Comparison of ENCODE assay signal across 21 cellular contexts in genomic region chr9:100019541-100019940, GRCh38.
DNase-seq lines count a peak whose midpoint lies in the region; ATAC-seq, FAIRE-seq and TF ChIP-seq lines count a peak whose summit lies in the region.
"Had no signal": no experiment of that assay in that cellular context is flagged by ENCODE, and none has a peak within 500 bp of the region (broad histone marks: within the 10 kb centered on the region; RNA-seq: fewer than 3 reads in every experiment).

No MANE protein-coding gene starts in this region.

- no peak overlapping the region for H2AFZ ChIP-seq in K562 (ENCODE audit: low read depth, low read length)
- H2AFZ ChIP-seq: GM23338 had no signal

- H3K27ac Mint-ChIP-seq in activated T-cell treated with anti-CD3 and anti-CD28 coated beads, Interleukin-2, amount 50 U/mL, for 72 hours: peak overlapping the region; percentile 83
- peak overlapping the region in 2 of 3 donors; percentile 18 to 39 for H3K27ac Mint-ChIP-seq in CD4-positive, CD25-positive, alpha-beta regulatory T cell
- peak overlapping the region; percentile 24 for H3K27ac Mint-ChIP-seq in nephron progenitor cell
- H3K27ac Mint-ChIP-seq: B cell, GM23338 had no signal

- H3K79me2 ChIP-seq in K562 (ENCODE audit: control insufficient read depth, insufficient read depth, low read length): no peaks in the 10 kb centered on the region

- no peak overlapping the region for H3K9ac ChIP-seq in K562 (ENCODE audit: insufficient read depth in 1 of 2, low read depth in 2 of 2, low read length in 2 of 2)

- no peaks in the 10 kb centered on the region for H3K4me1 Mint-ChIP-seq in activated T-cell treated with anti-CD3 and anti-CD28 coated beads, Interleukin-2, amount 50 U/mL, for 72 hours (ENCODE audit: low read depth)
- peaks cover 4 to 21% (median 5%) of the 10 kb centered on the region in 4 donors for H3K4me1 Mint-ChIP-seq in CD4-positive, CD25-positive, alpha-beta regulatory T cell
- no peaks in the 10 kb centered on the region for H3K4me1 Mint-ChIP-seq in nephron progenitor cell
- H3K4me1 Mint-ChIP-seq: B cell, GM23338 had no signal

- no peak for TF ChIP-seq EP300 in K562 (IDR thresholded peaks at IDR 0.05; ENCODE audit: low read length)

- DNase-seq in activated T-cell treated with anti-CD3 and anti-CD28 coated beads, Interleukin-2, amount 50 U/mL, for 72 hours: no peak
- DNase-seq in activated T-cell treated with anti-CD3 and anti-CD28 coated beads, Interleukin-2, amount 50 U/mL, for 1 hour: no peak
- DNase-seq in CD4-positive, CD25-positive, alpha-beta regulatory T cell: no peak
- no peak for DNase-seq in K562 (ENCODE audit: extremely low read depth in 1 of 4, low spot score in 3 of 4)
- no peak for DNase-seq in nephron progenitor cell
- DNase-seq in ACHN: no peak
- no peak for DNase-seq in 8988T
- no peak for DNase-seq in medulla oblongata (ENCODE audit: extremely low spot score)
- DNase-seq: C1 segment of cervical spinal cord; CD8-positive, alpha-beta T cell; COR-L47; DMS153; DMS79 treated with DMSO at 0.1 percent for 48 hours; EL had no signal

- in situ Hi-C loops in K562 (cut with MboI) (loop anchor here (10.0 to 25.0 kb wide), 2 partner anchors 757 to 835 kb away; no protein-coding TSS in a partner anchor), ACHN (cut with HindIII; ENCODE audit: low pct_ligation_motif_present, low pct_unique_long_range_greater_than_20kb, low sequenced_read_pairs) (no loop called here)

- no peak overlapping the region for H3K27ac ChIP-seq in CD4-positive, CD25-positive, alpha-beta regulatory T cell (ENCODE audit: insufficient read depth, low read length, poor library complexity, severe bottlenecking)
- no peak overlapping the region for H3K27ac ChIP-seq in K562 (ENCODE audit: extremely low read depth, low read depth, low read length)
- H3K27ac ChIP-seq: 22Rv1 had no signal

- POLR2A ChIA-PET in K562 (lab: Yijun Ruan, JAX): no interaction called here

- CTCF ChIA-PET in K562 (lab: Yijun Ruan, JAX; ENCODE audit: low intra/inter-chr PET ratio): no interaction called here

- WGBS in K562 (ENCODE audit: insufficient coverage, low coverage, missing lambda C conversion rate): 67% methylated on average over 1 of the region's 1 CpG

- H3K4me2 ChIP-seq in K562 (ENCODE audit: insufficient read depth, low read length): no peak overlapping the region
- H3K4me2 ChIP-seq: GM23338 had no signal

- H3K9me1 ChIP-seq in K562 (ENCODE audit: control insufficient read depth, insufficient read depth, low read length): no peaks in the 10 kb centered on the region

- no peak for ATAC-seq in activated T-cell treated with anti-CD3 and anti-CD28 coated beads, Interleukin-2, amount 50 U/mL, for 72 hours (replicated peaks in 1 of 2)
- ATAC-seq in CD4-positive, CD25-positive, alpha-beta regulatory T cell (ENCODE audit: low read depth in 2 of 2): no peak
- no peak for ATAC-seq in K562
- ATAC-seq: CD8-positive, alpha-beta T cell; GM23338 had no signal

- H3K36me3 ChIP-seq in CD4-positive, CD25-positive, alpha-beta regulatory T cell (ENCODE audit: control insufficient read depth, insufficient read depth, low read length): peaks cover 60% of the 10 kb centered on the region
- peaks cover 57% of the 10 kb centered on the region for H3K36me3 ChIP-seq in K562 (ENCODE audit: control insufficient read depth, insufficient read depth, low read length)

- FAIRE-seq in K562 (lab: Jason Lieb, UNC): no peak
- FAIRE-seq: D721Med, G401.6, HTR-8/SVneo had no signal

- no peaks in the 10 kb centered on the region for H3K4me1 ChIP-seq in CD4-positive, CD25-positive, alpha-beta regulatory T cell (ENCODE audit: control insufficient read depth, insufficient read depth, low read length, poor library complexity, severe bottlenecking)
- no peaks in the 10 kb centered on the region for H3K4me1 ChIP-seq in K562 (replicated peaks in 1 of 2; ENCODE audit: control insufficient read depth in 2 of 2, insufficient read depth in 2 of 2, low read length in 2 of 2)

- H3K27me3 ChIP-seq in CD4-positive, CD25-positive, alpha-beta regulatory T cell (ENCODE audit: control insufficient read depth, insufficient read depth, low read length): no peaks in the 10 kb centered on the region
- H3K27me3 ChIP-seq in K562 (ENCODE audit: control insufficient read depth in 2 of 2, insufficient read depth in 2 of 2, low read length in 2 of 2): no peaks in the 10 kb centered on the region

- no peaks in the 10 kb centered on the region for H3K9me3 Mint-ChIP-seq in activated T-cell treated with anti-CD3 and anti-CD28 coated beads, Interleukin-2, amount 50 U/mL, for 72 hours
- H3K9me3 Mint-ChIP-seq in CD4-positive, CD25-positive, alpha-beta regulatory T cell: no peaks in the 10 kb centered on the region
- H3K9me3 Mint-ChIP-seq in nephron progenitor cell: no peaks in the 10 kb centered on the region
- H3K9me3 Mint-ChIP-seq: CD8-positive, alpha-beta T cell; GM23338 had no signal

- TF ChIP-seq RAD21 in K562 (CRISPR knock-in tag; conservative IDR thresholded peaks at IDR 0.05 in 1 of 2, IDR thresholded peaks at IDR 0.05 in 1 of 2): no peak

- TF ChIP-seq POLR2A in K562 (conservative IDR thresholded peaks at IDR 0.05): no peak

- no peaks in the 10 kb centered on the region for H3K27me3 Mint-ChIP-seq in activated T-cell treated with anti-CD3 and anti-CD28 coated beads, Interleukin-2, amount 50 U/mL, for 72 hours (ENCODE audit: low read depth)
- no peaks in the 10 kb centered on the region for H3K27me3 Mint-ChIP-seq in CD4-positive, CD25-positive, alpha-beta regulatory T cell
- no peaks in the 10 kb centered on the region for H3K27me3 Mint-ChIP-seq in nephron progenitor cell (ENCODE audit: low read depth, poor library complexity)
- H3K27me3 Mint-ChIP-seq: B cell had no signal

- no peak overlapping the region for H3K4me3 Mint-ChIP-seq in activated T-cell treated with anti-CD3 and anti-CD28 coated beads, Interleukin-2, amount 50 U/mL, for 72 hours
- no peak overlapping the region for H3K4me3 Mint-ChIP-seq in CD4-positive, CD25-positive, alpha-beta regulatory T cell
- no peak overlapping the region for H3K4me3 Mint-ChIP-seq in nephron progenitor cell
- H3K4me3 Mint-ChIP-seq: B cell; CD8-positive, alpha-beta T cell; GM23338 had no signal

- intact Hi-C loops in K562 (cut with micrococcal nuclease): no loop called here

- no peak overlapping the region for H3K4me3 ChIP-seq in CD4-positive, CD25-positive, alpha-beta regulatory T cell (ENCODE audit: low read depth, low read length)
- H3K4me3 ChIP-seq in K562: no peak overlapping the region
- H3K4me3 ChIP-seq: GM23338, HAP-1 had no signal

- H4K20me1 ChIP-seq in K562 (replicated peaks; ENCODE audit: control insufficient read depth, insufficient read depth, low read length): no peaks in the 10 kb centered on the region

- no TSS peak for BruUV-seq in K562 (replicated peaks; lab: Mats Ljungman, UMichigan)

- H3K9me3 ChIP-seq in CD4-positive, CD25-positive, alpha-beta regulatory T cell (ENCODE audit: control insufficient read depth in 2 of 2, low read length in 2 of 2): no peaks in the 10 kb centered on the region
- H3K9me3 ChIP-seq in K562 (replicated peaks; ENCODE audit: control insufficient read depth, insufficient read depth, low read depth, low read length): no peaks in the 10 kb centered on the region
- H3K9me3 ChIP-seq: HAP-1 had no signal

- TF ChIP-seq CTCF in K562 (IDR thresholded peaks at IDR 0.05 in 2 of 3, conservative IDR thresholded peaks at IDR 0.05 in 1 of 3; ENCODE audit: insufficient read depth in 2 of 3, low read depth in 1 of 3, low read length in 3 of 3): no peak
- no peak for TF ChIP-seq CTCF in nephron progenitor cell (IDR thresholded peaks at IDR 0.05)

- peaks cover 3 to 6% of the 10 kb centered on the region in 2 donors for H3K36me3 Mint-ChIP-seq in activated T-cell treated with anti-CD3 and anti-CD28 coated beads, Interleukin-2, amount 50 U/mL, for 72 hours (ENCODE audit: insufficient read depth in 2 of 2)
- peaks cover 43% of the 10 kb centered on the region for H3K36me3 Mint-ChIP-seq in CD4-positive, CD25-positive, alpha-beta regulatory T cell
- H3K36me3 Mint-ChIP-seq in nephron progenitor cell (ENCODE audit: low read depth): peaks cover 41% of the 10 kb centered on the region

TF ChIP-seq in K562, 482 proteins besides CTCF, POLR2A, EP300 and RAD21:
- 0 out of 2 replicates have a peak, but pooled peaks have one; percentile 35 for TF ChIP-seq MAFG (tag; conservative IDR thresholded peaks at IDR 0.05)
- TF ChIP-seq C11orf30 (IDR thresholded peaks at IDR 0.05; ENCODE audit: low read depth): peak; percentile 67; the same call in 1 of the 2 replicates
- peak; percentile 59 for TF ChIP-seq MAFF (IDR thresholded peaks at IDR 0.05; ENCODE audit: low read length)
- TF ChIP-seq ARNT (IDR thresholded peaks at IDR 0.05): no peak
- peak; percentile 39; the same call in 1 of the 2 replicates for TF ChIP-seq MAFK (IDR thresholded peaks at IDR 0.05; ENCODE audit: low read length)
- no peak for TF ChIP-seq ZNF384 (IDR thresholded peaks at IDR 0.05; ENCODE audit: low read depth, low read length)
- no peak for TF ChIP-seq GMEB1 (CRISPR knock-in tag; IDR thresholded peaks at IDR 0.05)
- TF ChIP-seq ZNF316 (IDR thresholded peaks at IDR 0.05): peak; percentile 89
- no peak for TF ChIP-seq HIVEP1 (CRISPR knock-in tag; IDR thresholded peaks at IDR 0.05)

Comparison
In these comparisons a context has a peak if more than half of its experiments do, and no peak if none do; other contexts are left out.
1. H3K27ac Mint-ChIP-seq: peak in every context shown above with its lines; median percentile 83 in activated T-cell treated with anti-CD3 and anti-CD28 coated beads, Interleukin-2, amount 50 U/mL, for 72 hours; 28 in CD4-positive, CD25-positive, alpha-beta regulatory T cell; 24 in nephron progenitor cell.